Comparison of ENCODE assay signal across 34 cellular contexts in genomic region chrX:121030083-121030482, GRCh38. TPM values are rescaled to one million over a fixed set of nuclear protein-coding genes. Genes with fewer than 3 reads are reported as not detected.
"Had no signal": no experiment of that assay in that cellular context is flagged by ENCODE, and none has a peak within 500 bp of the region (broad histone marks: within the 10 kb centered on the region; RNA-seq: fewer than 3 reads in every experiment).

No MANE protein-coding gene starts in this region.

- H3K9me3 ChIP-seq: stomach, suprapubic skin, testis, thoracic aorta, thyroid gland, tibial artery, tibial nerve, transverse colon, upper lobe of left lung, upper lobe of right lung, uterus, vagina had no signal

- H3K4me3 ChIP-seq: stomach, suprapubic skin, testis, thoracic aorta, thyroid gland, tibial artery, tibial nerve, transverse colon, upper lobe of left lung, upper lobe of right lung, uterus, vagina had no signal

- H3K27ac ChIP-seq: stomach, suprapubic skin, testis, thoracic aorta, thyroid gland, tibial artery, tibial nerve, transverse colon, upper lobe of left lung, upper lobe of right lung, uterus, vagina had no signal

- H3K4me1 ChIP-seq: stomach, suprapubic skin, testis, thyroid gland, tibial artery, tibial nerve, transverse colon, upper lobe of left lung, upper lobe of right lung, uterus, vagina had no signal

- H3K27me3 ChIP-seq: stomach, suprapubic skin, testis, thyroid gland, tibial artery, tibial nerve, transverse colon, upper lobe of left lung, upper lobe of right lung, uterus, vagina had no signal

- H3K4me1 Mint-ChIP-seq: stimulated activated effector memory CD8-positive, alpha-beta T cell treated with anti-CD3 and anti-CD28 coated beads, Interleukin-12 subunit alpha, Interleukin-12 subunit beta, amount 100 ng/mL, for 72 hours; stimulated activated memory B cell treated with anti-CD40 and anti-IgM and Interleukin-4, amounts not matched to agents 10 μg/mL and 1 μg/mL and 100 μg/mL, for 72 hours; stimulated activated naive B cell treated with anti-CD40 and anti-IgM and Interleukin-4, amounts not matched to agents 10 μg/mL and 1 μg/mL and 100 μg/mL, for 72 hours; stimulated activated naive CD8-positive, alpha-beta T cell treated with anti-CD3 and anti-CD28 coated beads, Interleukin-15, amount 100 ng/mL, for 72 hours had no signal

- H3K36me3 ChIP-seq: stomach, suprapubic skin, thoracic aorta, thyroid gland, tibial artery, tibial nerve, transverse colon, upper lobe of left lung, upper lobe of right lung, uterus, vagina had no signal

- H3K27me3 Mint-ChIP-seq: stimulated activated memory B cell treated with anti-CD40 and anti-IgM and Interleukin-4, amounts not matched to agents 10 μg/mL and 1 μg/mL and 100 μg/mL, for 72 hours; stimulated activated naive CD8-positive, alpha-beta T cell treated with anti-CD3 and anti-CD28 coated beads, Interleukin-15, amount 100 ng/mL, for 72 hours; type B pancreatic cell had no signal

- FAIRE-seq: urothelium cell line had no signal

- H3K9me3 Mint-ChIP-seq: stimulated activated effector memory CD8-positive, alpha-beta T cell treated with anti-CD3 and anti-CD28 coated beads, Interleukin-12 subunit alpha, Interleukin-12 subunit beta, amount 100 ng/mL, for 72 hours; stimulated activated memory B cell treated with anti-CD40 and anti-IgM and Interleukin-4, amounts not matched to agents 10 μg/mL and 1 μg/mL and 100 μg/mL, for 72 hours; stimulated activated naive B cell treated with anti-CD40 and anti-IgM and Interleukin-4, amounts not matched to agents 10 μg/mL and 1 μg/mL and 100 μg/mL, for 72 hours; stimulated activated naive CD8-positive, alpha-beta T cell treated with anti-CD3 and anti-CD28 coated beads, Interleukin-15, amount 100 ng/mL, for 72 hours; stimulated activated naive CD8-positive, alpha-beta T cell treated with anti-CD3 and anti-CD28 coated beads, Interleukin-15, Interleukin-2, amounts not matched to agents 100 ng/mL and 50 ng/mL, for 24 hours had no signal

- H3K27ac Mint-ChIP-seq: stimulated activated effector memory CD8-positive, alpha-beta T cell treated with anti-CD3 and anti-CD28 coated beads, Interleukin-12 subunit alpha, Interleukin-12 subunit beta, amount 100 ng/mL, for 72 hours; stimulated activated memory B cell treated with anti-CD40 and anti-IgM and Interleukin-4, amounts not matched to agents 10 μg/mL and 1 μg/mL and 100 μg/mL, for 72 hours; stimulated activated naive B cell treated with anti-CD40 and anti-IgM and Interleukin-4, amounts not matched to agents 10 μg/mL and 1 μg/mL and 100 μg/mL, for 72 hours; stimulated activated naive CD8-positive, alpha-beta T cell treated with anti-CD3 and anti-CD28 coated beads, Interleukin-15, amount 100 ng/mL, for 72 hours; stimulated activated naive CD8-positive, alpha-beta T cell treated with anti-CD3 and anti-CD28 coated beads, Interleukin-15, Interleukin-2, amounts not matched to agents 100 ng/mL and 50 ng/mL, for 24 hours; type B pancreatic cell had no signal

- ATAC-seq: stimulated activated effector memory CD8-positive, alpha-beta T cell treated with anti-CD3 and anti-CD28 coated beads, Interleukin-12 subunit alpha, Interleukin-12 subunit beta, amount 100 ng/mL, for 72 hours; stimulated activated memory B cell treated with anti-CD40 and anti-IgM and Interleukin-4, amounts not matched to agents 10 μg/mL and 1 μg/mL and 100 μg/mL, for 72 hours; stimulated activated naive B cell treated with anti-CD40 and anti-IgM and Interleukin-4, amounts not matched to agents 10 μg/mL and 1 μg/mL and 100 μg/mL, for 72 hours; stimulated activated naive CD8-positive, alpha-beta T cell treated with anti-CD3 and anti-CD28 coated beads, Interleukin-15, amount 100 ng/mL, for 72 hours; stimulated activated naive CD8-positive, alpha-beta T cell treated with anti-CD3 and anti-CD28 coated beads, Interleukin-15, Interleukin-2, amounts not matched to agents 100 U/mL and 50 U/mL, for 24 hours; upper lobe of right lung had no signal

- H3K4me3 Mint-ChIP-seq: stimulated activated effector memory CD8-positive, alpha-beta T cell treated with anti-CD3 and anti-CD28 coated beads, Interleukin-12 subunit alpha, Interleukin-12 subunit beta, amount 100 ng/mL, for 72 hours; stimulated activated memory B cell treated with anti-CD40 and anti-IgM and Interleukin-4, amounts not matched to agents 10 μg/mL and 1 μg/mL and 100 μg/mL, for 72 hours; stimulated activated naive B cell treated with anti-CD40 and anti-IgM and Interleukin-4, amounts not matched to agents 10 μg/mL and 1 μg/mL and 100 μg/mL, for 72 hours; stimulated activated naive CD8-positive, alpha-beta T cell treated with anti-CD3 and anti-CD28 coated beads, Interleukin-15, amount 100 ng/mL, for 72 hours; stimulated activated naive CD8-positive, alpha-beta T cell treated with anti-CD3 and anti-CD28 coated beads, Interleukin-15, Interleukin-2, amounts not matched to agents 100 ng/mL and 50 ng/mL, for 24 hours; type B pancreatic cell had no signal

- H3K36me3 Mint-ChIP-seq: stimulated activated effector memory CD8-positive, alpha-beta T cell treated with anti-CD3 and anti-CD28 coated beads, Interleukin-12 subunit alpha, Interleukin-12 subunit beta, amount 100 ng/mL, for 72 hours; stimulated activated memory B cell treated with anti-CD40 and anti-IgM and Interleukin-4, amounts not matched to agents 10 μg/mL and 1 μg/mL and 100 μg/mL, for 72 hours; stimulated activated naive B cell treated with anti-CD40 and anti-IgM and Interleukin-4, amounts not matched to agents 10 μg/mL and 1 μg/mL and 100 μg/mL, for 72 hours; type B pancreatic cell had no signal

- DNase-seq: stimulated activated CD4-positive, alpha-beta T cell treated with anti-CD3 and anti-CD28 coated beads, Interleukin-2, amount 100 ng/mL, for 48 hours; stimulated activated CD4-positive, alpha-beta T cell treated with anti-CD3 and anti-CD28 coated beads, Interleukin-4, amount 100 ng/mL, for 1 hour; stimulated activated CD4-positive, alpha-beta T cell treated with anti-CD3 and anti-CD28 coated beads, Interleukin-4, amount 100 ng/mL, for 24 hours; stimulated activated CD4-positive, alpha-beta T cell treated with anti-CD3 and anti-CD28 coated beads, Interleukin-4, amount 100 ng/mL, for 4 hours; stimulated activated CD8-positive, alpha-beta memory T cell treated with anti-CD3 and anti-CD28 coated beads, Interleukin-4, amount 100 ng/mL, for 48 hours; stimulated activated naive B cell treated with anti-CD40 and anti-IgM and Interleukin-4, amounts not matched to agents 10 μg/mL and 1 μg/mL and 100 μg/mL, for 72 hours; stimulated activated naive CD4-positive, alpha-beta T cell; stimulated activated naive CD4-positive, alpha-beta T cell treated with Interleukin-2 at 50 U/mL for 16 hours; stimulated activated naive CD8-positive, alpha-beta T cell treated with anti-CD3 and anti-CD28 coated beads, Interleukin-15, amount 100 ng/mL, for 72 hours; stimulated activated naive CD8-positive, alpha-beta T cell treated with anti-CD3 and anti-CD28 coated beads, Interleukin-15, Interleukin-2, amounts not matched to agents 100 U/mL and 50 U/mL, for 24 hours; stomach; substantia nigra; testis; thyroid gland; tibial artery; transverse colon; trophoblast cell; upper lobe of left lung; upper lobe of right lung; uterus had no signal

RNA-seq across cellular contexts. Expression of gene CT47A1, which starts 44.5 kb away (rescaled TPM):
- total RNA-seq: stomach, subcutaneous adipose tissue, suprapubic skin, temporal lobe, thoracic aorta, thyroid gland, tibial nerve, transverse colon, upper lobe of left lung, upper lobe of right lung, ureter, urinary bladder, uterus, vagina had no signal
- polyA plus RNA-seq: stomach, thymus, urinary bladder had no signal

RNA-seq across cellular contexts. Expression of gene CT47A2, which starts 49.4 kb away (rescaled TPM):
- total RNA-seq: stomach, subcutaneous adipose tissue, suprapubic skin, temporal lobe, testis, thoracic aorta, thyroid gland, tibial nerve, transverse colon, upper lobe of left lung, upper lobe of right lung, ureter, urinary bladder, uterus, vagina had no signal
- polyA plus RNA-seq: stomach, thymus, urinary bladder had no signal

RNA-seq across cellular contexts. Expression of gene CT47A3, which starts 54.2 kb away (rescaled TPM):
- total RNA-seq: stomach, subcutaneous adipose tissue, suprapubic skin, temporal lobe, testis, thoracic aorta, thyroid gland, tibial nerve, transverse colon, upper lobe of left lung, upper lobe of right lung, ureter, urinary bladder, uterus, vagina had no signal
- polyA plus RNA-seq: stomach, thymus, urinary bladder had no signal

RNA-seq across cellular contexts. Expression of gene CT47A4, which starts 59.1 kb away (rescaled TPM):
- total RNA-seq: stomach, subcutaneous adipose tissue, suprapubic skin, temporal lobe, testis, thoracic aorta, thyroid gland, tibial nerve, transverse colon, upper lobe of left lung, upper lobe of right lung, ureter, urinary bladder, uterus, vagina had no signal
- polyA plus RNA-seq: stomach, thymus, urinary bladder had no signal
